9 cellular contexts compared by ENCODE assay signal in genomic region chr5:40486437-40487270, GRCh38.
DNase-seq lines count a peak whose midpoint lies in the region; ATAC-seq and TF ChIP-seq lines count a peak whose summit lies in the region.
"Had no signal": no experiment of that assay in that cellular context is flagged by ENCODE, and none has a peak within 500 bp of the region (broad histone marks: within the 10 kb centered on the region; RNA-seq: fewer than 3 reads in every experiment).

No MANE protein-coding gene starts in this region.

- TF ChIP-seq CTCF in GM06990 (IDR thresholded peaks at IDR 0.05; ENCODE audit: insufficient read depth, low read length, poor library complexity, severe bottlenecking) (no peak), RWPE1 (conservative IDR thresholded peaks at IDR 0.05; ENCODE audit: low read depth) (no peak)

- DNase-seq in GM06990 (ENCODE audit: extremely low read depth, insufficient read length) (peak; percentile 74), NCI-H226 (peak; percentile 86), activated T-cell treated with anti-CD3 and anti-CD28 coated beads for 24 hours (ENCODE audit: low read depth) (peak; percentile 54), myocyte (ENCODE audit: low read depth) (peak; percentile 86), ecto neural progenitor cell (ENCODE audit: low spot score) (no peak), RWPE1 (ENCODE audit: low spot score) (no peak), ACHN (no peak)
- DNase-seq: gastrocnemius medialis had no signal

- no peaks in the 10 kb centered on the region for H3K36me3 ChIP-seq in GM06990 (ENCODE audit: control insufficient read depth, insufficient read depth, low read length)
- H3K36me3 ChIP-seq: gastrocnemius medialis had no signal

- in situ Hi-C loops in ACHN (cut with HindIII; ENCODE audit: low pct_ligation_motif_present, low pct_unique_long_range_greater_than_20kb, low sequenced_read_pairs) = no loop called here

- CTCF ChIA-PET in RWPE1 (lab: Yijun Ruan, JAX) = interaction anchor here (0.6 kb wide), 1 partner anchor 248 kb away, joined by 4 read pairs; no protein-coding TSS in a partner anchor

- peak; percentile 44 for ATAC-seq in HG02588 (IDR thresholded peaks at IDR 0.05; ENCODE audit: unreplicated experiment)

- no peak overlapping the region for H3K4me3 ChIP-seq in GM06990 (replicated peaks; ENCODE audit: low read depth, low read length)
- H3K4me3 ChIP-seq: gastrocnemius medialis had no signal

- no peaks in the 10 kb centered on the region for H3K27me3 ChIP-seq in GM06990 (replicated peaks; ENCODE audit: control insufficient read depth, insufficient read depth, low read length)
- H3K27me3 ChIP-seq: gastrocnemius medialis had no signal

- POLR2A ChIA-PET in RWPE1 (lab: Yijun Ruan, JAX; ENCODE audit: low non-redundant PET) = no interaction called here

- no peak overlapping the region for H3K27ac ChIP-seq in RWPE1

Comparison
In these comparisons a context has a peak if more than half of its experiments do, and no peak if none do; other contexts are left out.
1. DNase-seq: peak in GM06990 (single experiment), NCI-H226 (single experiment), activated T-cell treated with anti-CD3 and anti-CD28 coated beads for 24 hours (single experiment) and myocyte (single experiment); none in ecto neural progenitor cell (single experiment), RWPE1 (single experiment) and ACHN (single experiment).